In genomic region chr16:31043898-31044481, GRCh38 we compare ENCODE assay signal across 2 cellular contexts.
A peak's percentile ranks its signal among the peaks of the same experiment; 100 is the strongest.
TF ChIP-seq lines count a peak whose summit lies in the region.

No MANE protein-coding gene starts in this region.

TF ChIP-seq in HEK293, 187 proteins besides CTCF, POLR2A, EP300 and RAD21:
- TF ChIP-seq PRDM4 (tag by site-specific recombination; IDR thresholded peaks at IDR 0.05) (no peak), KLF10 (tag by site-specific recombination; IDR thresholded peaks at IDR 0.05) (no peak), ZNF221 (tag by site-specific recombination; IDR thresholded peaks at IDR 0.05; ENCODE audit: borderline replicate concordance) (no peak), ZNF626 (tag by site-specific recombination; IDR thresholded peaks at IDR 0.05) (no peak), ZNF561 (tag by site-specific recombination; IDR thresholded peaks at IDR 0.05; ENCODE audit: borderline replicate concordance) (no peak), ZNF555 (tag by site-specific recombination; conservative IDR thresholded peaks at IDR 0.05) (no peak), ZNF747 (tag by site-specific recombination; IDR thresholded peaks at IDR 0.05) (no peak), ZNF362 (tag by site-specific recombination; IDR thresholded peaks at IDR 0.05) (peak; percentile 66; the same call in 1 of the 2 replicates), ZNF248 (tag by site-specific recombination; IDR thresholded peaks at IDR 0.05) (no peak)
TF ChIP-seq in HEK293: peak in this region for 1.

TF ChIP-seq in HepG2, 621 proteins besides CTCF, POLR2A, EP300 and RAD21:
- no peak for TF ChIP-seq MYNN (CRISPR knock-in tag; IDR thresholded peaks at IDR 0.05; ENCODE audit: low read depth)
- TF ChIP-seq HOXA3 (CRISPR knock-in tag; IDR thresholded peaks at IDR 0.05), result peak; percentile 53; the same call in 1 of the 2 replicates
- TF ChIP-seq MTF2 (CRISPR knock-in tag; IDR thresholded peaks at IDR 0.05; ENCODE audit: borderline replicate concordance), result no peak
- peak; percentile 95 for TF ChIP-seq RBAK (CRISPR knock-in tag; IDR thresholded peaks at IDR 0.05)
- TF ChIP-seq HNF4G (IDR thresholded peaks at IDR 0.05; ENCODE audit: borderline replicate concordance, low read depth, low read length), result peak; percentile 31; the same call in 1 of the 2 replicates
- no peak for TF ChIP-seq HNF4G (CRISPR knock-in tag; IDR thresholded peaks at IDR 0.05; ENCODE audit: borderline replicate concordance, low read depth)
- no peak for TF ChIP-seq ZNF205 (CRISPR knock-in tag; IDR thresholded peaks at IDR 0.05)
- no peak for TF ChIP-seq ZFAT (CRISPR knock-in tag; conservative IDR thresholded peaks at IDR 0.05)
- TF ChIP-seq ZNF513 (CRISPR knock-in tag; conservative IDR thresholded peaks at IDR 0.05), result no peak
- 0 out of 2 replicates have a peak, but pooled peaks have one; percentile 20 for TF ChIP-seq ZNF550 (CRISPR knock-in tag; IDR thresholded peaks at IDR 0.05; ENCODE audit: borderline replicate concordance)
- peak; percentile 58 for TF ChIP-seq ZNF770 (CRISPR knock-in tag; IDR thresholded peaks at IDR 0.05)
- no peak for TF ChIP-seq ZBTB4 (CRISPR knock-in tag; IDR thresholded peaks at IDR 0.05; ENCODE audit: borderline replicate concordance)
- 0 out of 2 replicates have a peak, but pooled peaks have one; percentile 17 for TF ChIP-seq PHF21A (CRISPR knock-in tag; IDR thresholded peaks at IDR 0.05)
- TF ChIP-seq PBX3 (CRISPR knock-in tag; IDR thresholded peaks at IDR 0.05; ENCODE audit: borderline replicate concordance), result no peak
- no peak for TF ChIP-seq SIX1 (CRISPR knock-in tag; IDR thresholded peaks at IDR 0.05; ENCODE audit: borderline replicate concordance)
- TF ChIP-seq ZNF362 (CRISPR knock-in tag; IDR thresholded peaks at IDR 0.05; ENCODE audit: borderline replicate concordance), result peak; percentile 76
- no peak for TF ChIP-seq ZMYM3 (CRISPR knock-in tag; IDR thresholded peaks at IDR 0.05)
- no peak for TF ChIP-seq GABPA (IDR thresholded peaks at IDR 0.05; ENCODE audit: low read depth, low read length)
- TF ChIP-seq GABPA (CRISPR knock-in tag; IDR thresholded peaks at IDR 0.05; ENCODE audit: low read depth), result peak; percentile 32; the same call in 1 of the 2 replicates
- no peak for TF ChIP-seq GTF2F1 (IDR thresholded peaks at IDR 0.05; ENCODE audit: low read length)
- TF ChIP-seq HNF4A (CRISPR knock-in tag; IDR thresholded peaks at IDR 0.05), result peak; percentile 40; the same call in 1 of the 2 replicates
- no peak for TF ChIP-seq PPARG (CRISPR knock-in tag; conservative IDR thresholded peaks at IDR 0.05)
- 0 out of 2 replicates have a peak, but pooled peaks have one; percentile 28 for TF ChIP-seq ESRRA (CRISPR knock-in tag; IDR thresholded peaks at IDR 0.05; ENCODE audit: low read depth)
- TF ChIP-seq ARID2 (CRISPR knock-in tag; IDR thresholded peaks at IDR 0.05; ENCODE audit: borderline replicate concordance), result 0 out of 2 replicates have a peak, but pooled peaks have one; percentile 45
